ENCODE assay signal across 10 cellular contexts in the genomic region with DNA sequence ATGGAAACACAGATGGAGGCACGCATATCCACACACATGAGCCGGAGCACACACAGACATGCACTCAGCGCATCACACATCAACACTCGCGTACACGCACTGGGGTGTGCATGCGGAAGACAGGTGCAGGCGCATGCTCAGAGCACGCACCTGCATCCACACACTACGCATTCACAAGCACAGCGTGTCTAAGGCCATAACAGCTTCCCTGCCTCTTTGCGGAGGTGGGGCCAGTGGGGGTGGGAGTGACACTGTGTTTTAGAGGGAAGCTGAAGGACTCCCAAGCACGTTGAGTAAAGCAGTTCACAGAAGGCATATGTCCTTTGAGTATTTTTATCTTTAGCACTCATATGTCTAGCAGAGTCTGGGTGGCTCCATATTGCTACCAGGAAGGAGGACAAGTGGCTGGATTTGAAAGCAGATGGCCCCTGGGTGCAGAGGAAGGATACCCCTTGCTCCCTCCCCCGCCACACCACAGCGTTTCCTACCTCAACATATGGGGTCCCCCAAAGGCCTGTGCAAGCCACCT.
A peak's percentile ranks its signal among the peaks of the same experiment; 100 is the strongest.
DNase-seq lines count a peak whose midpoint lies in the region; ATAC-seq and TF ChIP-seq lines count a peak whose summit lies in the region.
"Had no signal": no experiment of that assay in that cellular context is flagged by ENCODE, and none has a peak within 500 bp of the region (broad histone marks: within the 10 kb centered on the region; RNA-seq: fewer than 3 reads in every experiment).

No MANE protein-coding gene starts in this region.

- POLR2A ChIA-PET in SK-N-SH (lab: Yijun Ruan, JAX) (interaction anchor here (1.0 to 3.7 kb wide), 3 partner anchors 10 to 68 kb away, joined by 3 to 33 read pairs (median 5); a partner anchor contains a TSS), Panc1 (lab: Charles Lee) (no interaction called here)

- no peak for TF ChIP-seq EP300 in SK-N-SH (IDR thresholded peaks at IDR 0.05; ENCODE audit: borderline replicate concordance in 1 of 2, low read depth in 1 of 2, low read length in 1 of 2)

- H3F3A ChIP-seq in SK-N-SH (replicated peaks; ENCODE audit: insufficient read depth): peaks cover 23% of the 10 kb centered on the region

- in situ Hi-C loops in Panc1 (cut with HindIII; ENCODE audit: low pct_unique_long_range_greater_than_20kb, low sequenced_read_pairs): no loop called here

- H3K4me1 ChIP-seq in SK-N-SH (ENCODE audit: control insufficient read depth in 1 of 2, insufficient read depth in 2 of 2, low read depth in 1 of 2, low read length in 1 of 2) (peaks cover 15 to 37% of the 10 kb centered on the region in 2 experiments), Panc1 (ENCODE audit: control insufficient read depth, insufficient read depth, low read length) (0 out of 2 replicates have a peak, but pooled peaks cover 5% of the 10 kb centered on the region), right cardiac atrium (ENCODE audit: control insufficient read depth, insufficient read depth, low read length) (peaks cover 3% of the 10 kb centered on the region), thyroid gland (peaks cover 14 to 24% of the 10 kb centered on the region in 2 donors)

- H3K4me2 ChIP-seq in SK-N-SH: no peak overlapping the region

- H3K79me2 ChIP-seq in SK-N-SH (ENCODE audit: insufficient read depth): no peaks in the 10 kb centered on the region

- no peaks in the 10 kb centered on the region for H4K20me1 ChIP-seq in SK-N-SH (ENCODE audit: insufficient read depth)

- no peak overlapping the region for H2AFZ ChIP-seq in SK-N-SH (ENCODE audit: low read depth)

- H3K36me3 ChIP-seq in SK-N-SH (replicated peaks in 1 of 2; ENCODE audit: control insufficient read depth in 1 of 2, insufficient read depth in 2 of 2, low read length in 1 of 2) (no peaks in the 10 kb centered on the region), Panc1 (ENCODE audit: control insufficient read depth, insufficient read depth, low read length) (no peaks in the 10 kb centered on the region), thyroid gland (no peaks in the 10 kb centered on the region)

- intact Hi-C loops in Panc1 (cut with micrococcal nuclease; ENCODE audit: unreplicated experiment) (no loop called here), right cardiac atrium (cut with DNase I) (loop anchor here in 1 of 4 donors (5.0 kb wide), 1 partner anchor 67 kb away; a partner anchor contains a TSS), thyroid gland (cut with DNase I) (no loop called here)

- no peak for ATAC-seq in SK-N-SH treated with all-trans-retinoic acid at 6 μM for 48 hours
- 0 out of 2 replicates have a peak, but pooled peaks have one; percentile 6 for ATAC-seq in Panc1
- ATAC-seq in right cardiac atrium: no peak
- ATAC-seq in GM18505 (IDR thresholded peaks at IDR 0.05; ENCODE audit: unreplicated experiment): no peak
- ATAC-seq: stimulated activated effector memory CD8-positive, alpha-beta T cell treated with anti-CD3 and anti-CD28 coated beads, Interleukin-12 subunit alpha, Interleukin-12 subunit beta, amount 100 ng/mL, for 72 hours had no signal

- TF ChIP-seq RAD21 in SK-N-SH (IDR thresholded peaks at IDR 0.05; ENCODE audit: low read length): no peak

- WGBS in SK-N-SH (ENCODE audit: low lambda C conversion rate): 96% methylated on average over 15 of the region's 15 CpGs
- 86% methylated on average over 15 of the region's 15 CpGs for WGBS in right cardiac atrium
- WGBS in thyroid gland, 2 donors: 87 to 93% methylated on average over 12 to 15 of the region's 15 CpGs

- no peak overlapping the region for H3K9ac ChIP-seq in SK-N-SH

- no peaks in the 10 kb centered on the region for H3K27me3 ChIP-seq in SK-N-SH (ENCODE audit: insufficient read depth)
- no peaks in the 10 kb centered on the region for H3K27me3 ChIP-seq in Panc1 (ENCODE audit: control insufficient read depth, insufficient read depth, low read length)
- no peaks in the 10 kb centered on the region for H3K27me3 ChIP-seq in right cardiac atrium (ENCODE audit: control insufficient read depth, insufficient read depth)
- H3K27me3 ChIP-seq in thyroid gland: no peaks in the 10 kb centered on the region

- no TSS peak for BruUV-seq in Panc1 (replicated peaks; lab: Mats Ljungman, UMichigan)

- H3K9me3 ChIP-seq in SK-N-SH (no peaks in the 10 kb centered on the region), Panc1 (ENCODE audit: control insufficient read depth, insufficient read depth, low read depth, low read length) (no peaks in the 10 kb centered on the region), right cardiac atrium (ENCODE audit: control insufficient read depth, low read length) (no peaks in the 10 kb centered on the region), thyroid gland (no peaks in the 10 kb centered on the region)

- no peak for TF ChIP-seq CTCF in SK-N-SH (IDR thresholded peaks at IDR 0.05)
- no peak for TF ChIP-seq CTCF in Panc1 (IDR thresholded peaks at IDR 0.05)
- no peak for TF ChIP-seq CTCF in thyroid gland (IDR thresholded peaks at IDR 0.05)

- TF ChIP-seq POLR2A in thyroid gland (IDR thresholded peaks at IDR 0.05) (no peak), GM18505 (IDR thresholded peaks at IDR 0.05; ENCODE audit: borderline replicate concordance, extremely low read depth, insufficient read depth, insufficient read length) (no peak)

- no peak overlapping the region for H3K4me3 ChIP-seq in SK-N-SH (ENCODE audit: low read depth in 2 of 2, low read length in 1 of 2)
- H3K4me3 ChIP-seq in Panc1 (ENCODE audit: low read depth in 2 of 2, low read length in 2 of 2): no peak overlapping the region
- no peak overlapping the region for H3K4me3 ChIP-seq in right cardiac atrium (ENCODE audit: low read length)
- H3K4me3 ChIP-seq in thyroid gland (replicated peaks in 1 of 3): no peak overlapping the region

- no peak for DNase-seq in SK-N-SH
- DNase-seq in Panc1 (ENCODE audit: low read depth, low spot score): no peak
- DNase-seq in right cardiac atrium: peak in 2 of 3 donors; percentile 17 to 21
- DNase-seq in thyroid gland: no peak
- no peak for DNase-seq in stimulated activated naive CD4-positive, alpha-beta T cell treated with Interleukin-2 at 50 U/mL for 16 hours (lab: John Stamatoyannopoulos, UW)
- DNase-seq in kidney tubule cell (ENCODE audit: low spot score): no peak
- DNase-seq: immature natural killer cell had no signal

- no peaks in the 10 kb centered on the region for H3K9me2 ChIP-seq in SK-N-SH

- H3K27ac ChIP-seq in SK-N-SH (ENCODE audit: low read depth in 2 of 2, low read length in 1 of 2) (no peak overlapping the region; a peak in 1 of 4 replicates), Panc1 (ENCODE audit: low read length) (no peak overlapping the region), right cardiac atrium (ENCODE audit: low read length) (no peak overlapping the region), thyroid gland (peak overlapping the region; percentile 49 to 71 (median 70))

- CTCF ChIA-PET in SK-N-SH (lab: Yijun Ruan, JAX) (interaction anchor here (1.0 to 2.8 kb wide), 6 partner anchors 15 to 83 kb away, joined by 3 to 7 read pairs (median 4); no protein-coding TSS in a partner anchor), Panc1 (lab: Charles Lee) (interaction anchor here (0.5 to 1.2 kb wide), 2 partner anchors 82 to 152 kb away, joined by 4 to 13 read pairs; no protein-coding TSS in a partner anchor)

TF ChIP-seq in SK-N-SH, 30 proteins besides CTCF, POLR2A, EP300 and RAD21:
- TF ChIP-seq, protein P1, sequence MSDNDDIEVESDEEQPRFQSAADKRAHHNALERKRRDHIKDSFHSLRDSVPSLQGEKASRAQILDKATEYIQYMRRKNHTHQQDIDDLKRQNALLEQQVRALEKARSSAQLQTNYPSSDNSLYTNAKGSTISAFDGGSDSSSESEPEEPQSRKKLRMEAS (IDR thresholded peaks at IDR 0.05; ENCODE audit: low read depth): no peak
- TF ChIP-seq RCOR1 (IDR thresholded peaks at IDR 0.05; ENCODE audit: low read length) (0 out of 2 replicates have a peak, but pooled peaks have one; percentile 10), MEF2A (IDR thresholded peaks at IDR 0.05; ENCODE audit: borderline replicate concordance, low read depth) (no peak), FOXJ3 (CRISPR knock-in tag; IDR thresholded peaks at IDR 0.05) (no peak)

TF ChIP-seq in SK-N-SH treated with all-trans-retinoic acid at 6 μM for 48 hours, 23 proteins besides CTCF, POLR2A, EP300 and RAD21:
- TF ChIP-seq PPARA (CRISPR knock-in tag; IDR thresholded peaks at IDR 0.05; ENCODE audit: borderline replicate concordance) (no peak), GLIS3 (CRISPR knock-in tag; IDR thresholded peaks at IDR 0.05) (no peak), TCF4 (CRISPR knock-in tag; IDR thresholded peaks at IDR 0.05; ENCODE audit: borderline replicate concordance) (no peak), OSR1 (CRISPR knock-in tag; IDR thresholded peaks at IDR 0.05) (no peak), ZFP3 (CRISPR knock-in tag; IDR thresholded peaks at IDR 0.05) (no peak)
- TF ChIP-seq, protein P2, sequence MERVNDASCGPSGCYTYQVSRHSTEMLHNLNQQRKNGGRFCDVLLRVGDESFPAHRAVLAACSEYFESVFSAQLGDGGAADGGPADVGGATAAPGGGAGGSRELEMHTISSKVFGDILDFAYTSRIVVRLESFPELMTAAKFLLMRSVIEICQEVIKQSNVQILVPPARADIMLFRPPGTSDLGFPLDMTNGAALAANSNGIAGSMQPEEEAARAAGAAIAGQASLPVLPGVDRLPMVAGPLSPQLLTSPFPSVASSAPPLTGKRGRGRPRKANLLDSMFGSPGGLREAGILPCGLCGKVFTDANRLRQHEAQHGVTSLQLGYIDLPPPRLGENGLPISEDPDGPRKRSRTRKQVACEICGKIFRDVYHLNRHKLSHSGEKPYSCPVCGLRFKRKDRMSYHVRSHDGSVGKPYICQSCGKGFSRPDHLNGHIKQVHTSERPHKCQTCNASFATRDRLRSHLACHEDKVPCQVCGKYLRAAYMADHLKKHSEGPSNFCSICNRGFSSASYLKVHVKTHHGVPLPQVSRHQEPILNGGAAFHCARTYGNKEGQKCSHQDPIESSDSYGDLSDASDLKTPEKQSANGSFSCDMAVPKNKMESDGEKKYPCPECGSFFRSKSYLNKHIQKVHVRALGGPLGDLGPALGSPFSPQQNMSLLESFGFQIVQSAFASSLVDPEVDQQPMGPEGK (CRISPR knock-in tag; IDR thresholded peaks at IDR 0.05; ENCODE audit: borderline replicate concordance): no peak
TF ChIP-seq in SK-N-SH treated with all-trans-retinoic acid at 6 μM for 48 hours: peak in this region for 0.

Comparison
In these comparisons a context has a peak if more than half of its experiments do, and no peak if none do; other contexts are left out.
1. DNase-seq: peak in right cardiac atrium (2 of 3); none in SK-N-SH (single experiment), Panc1 (single experiment), thyroid gland (0 of 2), stimulated activated naive CD4-positive, alpha-beta T cell treated with Interleukin-2 at 50 U/mL for 16 hours (single experiment) and kidney tubule cell (single experiment).
2. H3K27ac ChIP-seq: peak in thyroid gland (3 of 3); none in SK-N-SH (0 of 2), Panc1 (single experiment) and right cardiac atrium (single experiment).